In the genomic region with DNA sequence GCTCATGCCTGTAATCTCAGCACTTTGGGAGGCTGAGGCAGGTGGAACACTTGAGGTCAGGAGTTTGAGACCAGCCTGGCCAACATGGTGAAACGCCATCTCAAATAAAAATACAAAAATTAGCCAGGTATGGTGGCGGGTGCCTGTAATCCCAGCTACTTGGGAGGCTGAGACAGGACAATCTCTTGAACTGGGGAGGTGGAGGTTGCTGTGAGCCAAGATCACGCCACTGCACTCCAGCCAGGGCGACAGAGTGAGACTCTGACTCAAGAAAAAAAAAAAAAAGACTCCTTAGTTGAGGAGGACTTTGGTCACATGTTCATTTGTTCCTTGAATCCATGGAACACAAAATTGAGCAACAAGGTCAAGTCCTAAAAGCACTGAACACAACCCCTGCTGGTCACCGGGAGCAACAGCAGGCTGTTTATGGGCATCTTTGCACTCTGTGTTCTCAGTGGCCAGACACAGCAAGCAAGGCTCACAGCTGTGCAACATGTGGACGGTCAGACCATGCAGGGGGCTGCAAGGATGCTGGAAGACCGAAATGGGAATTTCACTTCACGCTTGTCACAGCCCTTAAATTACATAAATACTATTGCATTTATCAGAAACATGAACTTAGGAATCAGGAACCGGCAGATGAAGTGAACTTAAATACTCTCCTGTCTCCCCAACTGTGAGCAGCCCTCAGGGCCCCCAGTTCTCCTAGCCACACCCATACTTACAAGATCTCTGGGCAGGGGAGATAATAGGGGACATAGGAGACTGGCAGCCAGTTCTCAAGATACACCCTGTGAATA, we compare ENCODE assay signal across 8 cellular contexts. TPM values are rescaled to one million over a fixed set of nuclear protein-coding genes. Genes with fewer than 3 reads are reported as not detected.
A peak's percentile ranks its signal among the peaks of the same experiment; 100 is the strongest.
DNase-seq lines count a peak whose midpoint lies in the region; ATAC-seq, FAIRE-seq and TF ChIP-seq lines count a peak whose summit lies in the region.

No MANE protein-coding gene starts in this region.

- peaks cover 7% of the 10 kb centered on the region for H3K4me1 Mint-ChIP-seq in activated CD4-positive, alpha-beta T cell treated with anti-CD3 and anti-CD28 coated beads, Interleukin-2, amount 10 ng/mL, durations not matched to agents 7 days and 5 days
- H3K4me1 Mint-ChIP-seq in neural progenitor cell: peaks cover 8% of the 10 kb centered on the region

- H2AFZ ChIP-seq in neural progenitor cell (replicated peaks): no peak overlapping the region

- CTCF ChIA-PET in activated CD4-positive, alpha-beta T cell treated with anti-CD3 and anti-CD28 coated beads, Interleukin-2, amount 10 ng/mL, durations not matched to agents 7 days and 5 days (lab: Charles Lee): interaction anchor here (0.7 to 2.0 kb wide), 5 partner anchors 9 to 1151 kb away, joined by 3 to 7 read pairs (median 4); no protein-coding TSS in a partner anchor

- ATAC-seq in HG03280 (IDR thresholded peaks at IDR 0.05; ENCODE audit: unreplicated experiment): no peak

- H3F3A ChIP-seq in neural progenitor cell (ENCODE audit: low read depth): peaks cover 4% of the 10 kb centered on the region

- peaks cover 47% of the 10 kb centered on the region for H3K27me3 ChIP-seq in neural progenitor cell

- no peaks in the 10 kb centered on the region for H3K36me3 ChIP-seq in neural progenitor cell

- peaks cover 6% of the 10 kb centered on the region for H3K4me1 ChIP-seq in neural progenitor cell

- H3K9ac ChIP-seq in neural progenitor cell: no peak overlapping the region

- peaks cover 4% of the 10 kb centered on the region for H3K27me3 Mint-ChIP-seq in activated CD4-positive, alpha-beta T cell treated with anti-CD3 and anti-CD28 coated beads, Interleukin-2, amount 10 ng/mL, durations not matched to agents 7 days and 5 days
- peaks cover 12% of the 10 kb centered on the region for H3K27me3 Mint-ChIP-seq in neural progenitor cell (ENCODE audit: insufficient read depth, low read depth)

- peaks cover 3% of the 10 kb centered on the region for H4K20me1 ChIP-seq in neural progenitor cell (ENCODE audit: low read depth)

- no peak overlapping the region for H3K27ac Mint-ChIP-seq in activated CD4-positive, alpha-beta T cell treated with anti-CD3 and anti-CD28 coated beads, Interleukin-2, amount 10 ng/mL, durations not matched to agents 7 days and 5 days
- H3K27ac Mint-ChIP-seq in neural progenitor cell: no peak overlapping the region

- POLR2A ChIA-PET in activated CD4-positive, alpha-beta T cell treated with anti-CD3 and anti-CD28 coated beads, Interleukin-2, amount 10 ng/mL, durations not matched to agents 7 days and 5 days (lab: Charles Lee): no interaction called here

- no peaks in the 10 kb centered on the region for H3K36me3 Mint-ChIP-seq in activated CD4-positive, alpha-beta T cell treated with anti-CD3 and anti-CD28 coated beads, Interleukin-2, amount 10 ng/mL, durations not matched to agents 7 days and 5 days (ENCODE audit: low read depth)
- H3K36me3 Mint-ChIP-seq in neural progenitor cell: no peaks in the 10 kb centered on the region

- H3K9me3 Mint-ChIP-seq in activated CD4-positive, alpha-beta T cell treated with anti-CD3 and anti-CD28 coated beads, Interleukin-2, amount 10 ng/mL, durations not matched to agents 7 days and 5 days: no peaks in the 10 kb centered on the region
- no peaks in the 10 kb centered on the region for H3K9me3 Mint-ChIP-seq in neural progenitor cell

- FAIRE-seq in GM12891 (lab: Jason Lieb, UNC): peak; percentile 91

- H3K4me3 Mint-ChIP-seq in activated CD4-positive, alpha-beta T cell treated with anti-CD3 and anti-CD28 coated beads, Interleukin-2, amount 10 ng/mL, durations not matched to agents 7 days and 5 days: no peak overlapping the region
- no peak overlapping the region for H3K4me3 Mint-ChIP-seq in neural progenitor cell

- H3K4me2 ChIP-seq in neural progenitor cell: no peak overlapping the region

- H3K79me2 ChIP-seq in neural progenitor cell (ENCODE audit: low read depth): no peaks in the 10 kb centered on the region

- no peak for TF ChIP-seq POLR2A in GM12891 (IDR thresholded peaks at IDR 0.05; ENCODE audit: low read depth, low read length)

- peak; percentile 56 for TF ChIP-seq CTCF in neural progenitor cell (IDR thresholded peaks at IDR 0.05)

- no peaks in the 10 kb centered on the region for H3K9me3 ChIP-seq in neural progenitor cell (ENCODE audit: low read depth)

- no peak overlapping the region for H3K4me3 ChIP-seq in neural progenitor cell

- peak; percentile 90 for DNase-seq in AG20443 (ENCODE audit: low spot score)
- peak; percentile 75 for DNase-seq in GM12891 (ENCODE audit: insufficient read length, low spot score)
- DNase-seq in NCI-H2171 treated with DMSO at 0.1 percent for 48 hours (lab: John Stamatoyannopoulos, UW): peak; percentile 38
- DNase-seq in activated CD4-positive, alpha-beta T cell treated with anti-CD3 and anti-CD28 coated beads, Interleukin-2, amount 10 ng/mL, durations not matched to agents 7 days and 5 days: peak; percentile 60
- DNase-seq in fibroblast of peridontal ligament (ENCODE audit: extremely low read depth): peak; percentile 64
- DNase-seq in neural progenitor cell (ENCODE audit: low spot score): peak; percentile 45
- no peak for DNase-seq in NCI-H187 (lab: John Stamatoyannopoulos, UW)

- no peak overlapping the region for H3K27ac ChIP-seq in neural progenitor cell

TF ChIP-seq in GM12891, 5 proteins besides CTCF, POLR2A, EP300 and RAD21:
- TF ChIP-seq TAF1 (IDR thresholded peaks at IDR 0.05; ENCODE audit: low read depth, low read length): no peak
- no peak for TF ChIP-seq POU2F2 (IDR thresholded peaks at IDR 0.05; ENCODE audit: low read depth, low read length)
- TF ChIP-seq SPI1 (IDR thresholded peaks at IDR 0.05; ENCODE audit: low read depth, low read length): no peak
- no peak for TF ChIP-seq PAX5 (IDR thresholded peaks at IDR 0.05; ENCODE audit: insufficient read depth, low read length, severe bottlenecking)

RNA-seq across cellular contexts. Expression of a gene that starts 2.8 kb away (rescaled TPM):
- polyA plus RNA-seq in GM12891 (2012; ENCODE audit: low read depth, missing spikeins): 1.2 TPM
- total RNA-seq in activated CD4-positive, alpha-beta T cell treated with anti-CD3 and anti-CD28 coated beads, Interleukin-2, amount 10 ng/mL, durations not matched to agents 7 days and 5 days: 1 to 10 TPM; 2.4 to 2.7 TPM
- total RNA-seq in neural progenitor cell (ENCODE audit: low replicate concordance): 2.0 and 3.0 TPM in 2 replicates

RNA-seq across cellular contexts. Expression of a gene that starts 39.9 kb away (rescaled TPM):
- 27.7 TPM for polyA plus RNA-seq in GM12891 (2012; ENCODE audit: low read depth, missing spikeins)
- total RNA-seq in activated CD4-positive, alpha-beta T cell treated with anti-CD3 and anti-CD28 coated beads, Interleukin-2, amount 10 ng/mL, durations not matched to agents 7 days and 5 days: 10 to 100 TPM; 79.1 to 92.3 TPM
- 24.1 and 58.8 TPM in 2 replicates for total RNA-seq in neural progenitor cell (ENCODE audit: low replicate concordance)

RNA-seq across cellular contexts. Expression of a gene that starts 48.1 kb away (rescaled TPM):
- polyA plus RNA-seq in GM12891 (2012; ENCODE audit: low read depth, missing spikeins): not detected
- total RNA-seq in activated CD4-positive, alpha-beta T cell treated with anti-CD3 and anti-CD28 coated beads, Interleukin-2, amount 10 ng/mL, durations not matched to agents 7 days and 5 days: not detected
- total RNA-seq in neural progenitor cell (ENCODE audit: low replicate concordance): not detected in 2 replicates

Comparison
In these comparisons a context has a peak if more than half of its experiments do, and no peak if none do; other contexts are left out.
1. DNase-seq: peak in AG20443 (single experiment), GM12891 (single experiment), NCI-H2171 treated with DMSO at 0.1 percent for 48 hours (single experiment), activated CD4-positive, alpha-beta T cell treated with anti-CD3 and anti-CD28 coated beads, Interleukin-2, amount 10 ng/mL, durations not matched to agents 7 days and 5 days (single experiment), fibroblast of peridontal ligament (single experiment) and neural progenitor cell (single experiment); none in NCI-H187 (0 of 2).